Comparison of ENCODE assay signal across 10 cellular contexts in the genomic region with DNA sequence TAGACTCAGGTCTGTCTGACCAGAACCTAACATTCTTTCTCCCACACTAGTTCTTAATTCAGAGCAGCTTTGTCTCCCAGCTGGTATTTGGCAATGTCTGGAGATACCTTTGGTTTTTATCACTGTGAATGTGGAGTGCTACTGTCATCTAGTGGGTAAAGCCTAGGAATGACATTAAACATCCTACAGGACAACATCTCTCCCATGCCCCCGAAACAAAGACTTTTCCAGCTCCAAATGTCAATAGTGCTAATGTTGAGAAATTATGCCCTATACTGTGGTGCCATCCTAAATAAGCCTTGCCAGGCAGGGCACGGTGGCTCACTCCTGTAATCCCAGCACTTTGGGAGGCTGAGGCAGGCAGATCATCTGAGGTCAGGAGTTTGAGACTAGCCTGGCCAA. TPM values are rescaled to one million over a fixed set of nuclear protein-coding genes. Genes with fewer than 3 reads are reported as not detected.
DNase-seq lines count a peak whose midpoint lies in the region; ATAC-seq and TF ChIP-seq lines count a peak whose summit lies in the region.
"Had no signal": no experiment of that assay in that cellular context is flagged by ENCODE, and none has a peak within 500 bp of the region (broad histone marks: within the 10 kb centered on the region; RNA-seq: fewer than 3 reads in every experiment).

No MANE protein-coding gene starts in this region.

- DNase-seq in DMS53 (lab: John Stamatoyannopoulos, UW) (peak; percentile 40), NB4 (ENCODE audit: low read depth) (peak; percentile 25), cerebellum (ENCODE audit: low spot score) (peak; percentile 84), neural crest cell (ENCODE audit: low read depth, low spot score) (no peak), SHP77 (lab: John Stamatoyannopoulos, UW) (no peak), HAP-1 (ENCODE audit: low spot score in 2 of 2) (no peak)
- DNase-seq: substantia nigra had no signal

- no peaks in the 10 kb centered on the region for H3K9me3 ChIP-seq in HAP-1

- no peaks in the 10 kb centered on the region for H3K36me3 Mint-ChIP-seq in neural crest cell (ENCODE audit: low read depth)

- no peak for ATAC-seq in HG03565 (IDR thresholded peaks at IDR 0.05; ENCODE audit: unreplicated experiment)
- no peak for ATAC-seq in GM19463 (IDR thresholded peaks at IDR 0.05; ENCODE audit: unreplicated experiment)
- ATAC-seq: esophagus mucosa had no signal

- H3K9me3 Mint-ChIP-seq in neural crest cell: no peaks in the 10 kb centered on the region

- no peak overlapping the region for H3K27ac Mint-ChIP-seq in neural crest cell (ENCODE audit: unreplicated experiment)

- TF ChIP-seq CTCF in NB4 (IDR thresholded peaks at IDR 0.05; ENCODE audit: low read depth, low read length) (peak; percentile 12), neural crest cell (conservative IDR thresholded peaks at IDR 0.05) (peak; percentile 48)

- no peak for TF ChIP-seq POLR2A in NB4 (IDR thresholded peaks at IDR 0.05; ENCODE audit: extremely low read depth, insufficient read length)

- H3K27me3 ChIP-seq in HAP-1 (ENCODE audit: low read depth): no peaks in the 10 kb centered on the region

- H3K4me1 ChIP-seq in HAP-1: peaks cover 3% of the 10 kb centered on the region; the same call in 1 of the 2 replicates

- H3K4me3 ChIP-seq in NB4 (ENCODE audit: low read depth, low read length) (no peak overlapping the region), HAP-1 (no peak overlapping the region)

- H3K27me3 Mint-ChIP-seq in neural crest cell (ENCODE audit: low read depth): peaks cover 22% of the 10 kb centered on the region

- H3K4me3 Mint-ChIP-seq in neural crest cell: no peak overlapping the region

- in situ Hi-C loops in HAP-1 (cut with MboI; ENCODE audit: low sequenced_read_pairs): no loop called here

- H3K36me3 ChIP-seq in HAP-1 (replicated peaks): no peaks in the 10 kb centered on the region

- peaks cover 19% of the 10 kb centered on the region for H3K4me1 Mint-ChIP-seq in neural crest cell

RNA-seq across cellular contexts. Expression of a gene that starts 4.2 kb away (rescaled TPM):
- 13.9 TPM for total RNA-seq in cerebellum
- total RNA-seq in neural crest cell: 20.6 and 22.3 TPM in 2 replicates

RNA-seq across cellular contexts. Expression of a gene that starts 50.4 kb away (rescaled TPM):
- total RNA-seq in cerebellum (49.5 TPM), neural crest cell (31.1 and 32.4 TPM in 2 replicates)

Comparison
In these comparisons a context has a peak if more than half of its experiments do, and no peak if none do; other contexts are left out.
1. DNase-seq: peak in DMS53 (single experiment), NB4 (single experiment) and cerebellum (single experiment); none in neural crest cell (single experiment), SHP77 (0 of 2) and HAP-1 (0 of 2).